Comparison of ENCODE assay signal across 12 cellular contexts in the genomic region with DNA sequence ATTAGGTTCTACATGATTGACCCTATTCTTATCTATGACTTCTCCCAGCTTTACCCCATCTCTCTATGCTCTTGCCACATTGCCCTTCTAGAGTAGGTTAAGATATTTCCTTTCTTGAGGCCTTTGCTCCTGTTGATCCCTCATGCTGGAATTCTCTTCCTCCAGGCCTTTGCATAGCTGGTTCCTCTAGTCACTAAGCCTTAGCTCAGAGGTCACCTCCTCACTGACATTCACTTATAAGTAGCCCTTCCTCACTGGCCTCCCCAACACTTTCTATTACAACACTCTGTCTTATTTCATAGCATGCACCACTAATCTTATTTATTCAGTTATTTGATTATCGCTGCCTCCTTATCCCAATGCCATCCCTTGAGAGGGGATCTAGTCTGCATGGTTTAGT.
"Had no signal": no experiment of that assay in that cellular context is flagged by ENCODE, and none has a peak within 500 bp of the region (broad histone marks: within the 10 kb centered on the region; RNA-seq: fewer than 3 reads in every experiment).

No MANE protein-coding gene starts in this region.

- H3K4me3 ChIP-seq: dorsolateral prefrontal cortex, right atrium auricular region, suprapubic skin had no signal

- H3K4me1 ChIP-seq: right atrium auricular region, suprapubic skin had no signal

- H3K27me3 ChIP-seq: neutrophil, right atrium auricular region, suprapubic skin had no signal

- ATAC-seq: activated CD4-positive, alpha-beta T cell treated with anti-CD3 and anti-CD28 coated beads for 36 hours; natural killer cell had no signal

- DNase-seq: activated CD4-positive, alpha-beta memory T cell treated with anti-CD3 and anti-CD28 coated beads, Interleukin-2, amount 10 ng/mL, durations not matched to agents 7 days and 5 days; activated CD4-positive, alpha-beta T cell treated with anti-CD3 and anti-CD28 coated beads for 36 hours; activated gamma-delta T cell treated with Interleukin-2 at 50 U/mL for 16 hours; activated naive CD8-positive, alpha-beta T cell treated with anti-CD3 and anti-CD28 coated beads for 36 hours; activated T-cell treated with anti-CD3 and anti-CD28 coated beads, Interleukin-2, amount 50 U/mL, for 48 hours; dorsolateral prefrontal cortex; natural killer cell; small intestine; T-helper 2 cell had no signal

- H3K36me3 ChIP-seq: neutrophil, right atrium auricular region, suprapubic skin had no signal

- H3K9me3 ChIP-seq: neutrophil, right atrium auricular region, suprapubic skin had no signal

- H3K27ac ChIP-seq: dorsolateral prefrontal cortex, neutrophil, right atrium auricular region, suprapubic skin had no signal
